1 cellular context compared by ENCODE assay signal in genomic region chrX:94288325-94288724, GRCh38.
TF ChIP-seq lines count a peak whose summit lies in the region.

No MANE protein-coding gene starts in this region.

TF ChIP-seq in GM12878, 131 proteins besides CTCF, POLR2A, EP300 and RAD21 (continued from another document):
- no peak for TF ChIP-seq ATF2 (IDR thresholded peaks at IDR 0.05; ENCODE audit: low read length)
- TF ChIP-seq ZNF207 (IDR thresholded peaks at IDR 0.05; ENCODE audit: borderline replicate concordance): no peak
- no peak for TF ChIP-seq RELA (IDR thresholded peaks at IDR 0.05; ENCODE audit: borderline replicate concordance, partially characterized antibody)
- no peak for TF ChIP-seq NRF1 (conservative IDR thresholded peaks at IDR 0.05; ENCODE audit: low read depth, low read length)
- no peak for TF ChIP-seq E2F8 (IDR thresholded peaks at IDR 0.05; ENCODE audit: low read depth, partially characterized antibody)
- no peak for TF ChIP-seq BCL11A (IDR thresholded peaks at IDR 0.05; ENCODE audit: low read depth, low read length)
